9 cellular contexts compared by ENCODE assay signal in genomic region chr12:131452444-131452860, GRCh38.
A peak's percentile ranks its signal among the peaks of the same experiment; 100 is the strongest.
DNase-seq lines count a peak whose midpoint lies in the region; FAIRE-seq and TF ChIP-seq lines count a peak whose summit lies in the region.
"Had no signal": no experiment of that assay in that cellular context is flagged by ENCODE, and none has a peak within 500 bp of the region (broad histone marks: within the 10 kb centered on the region; RNA-seq: fewer than 3 reads in every experiment).

No MANE protein-coding gene starts in this region.

- DNase-seq in activated T-cell treated with anti-CD3 and anti-CD28 coated beads, Interleukin-2, amount 50 U/mL, for 48 hours = peak; percentile 49 to 59
- DNase-seq in activated T-cell treated with anti-CD3 and anti-CD28 coated beads, Interleukin-2, amount 50 U/mL, for 24 hours = no peak
- DNase-seq in NCI-H526 (lab: John Stamatoyannopoulos, UW) = peak; percentile 38 to 85
- peak; percentile 45 for DNase-seq in germinal center (ENCODE audit: low spot score)
- peak; percentile 18 for DNase-seq in stomach
- no peak for DNase-seq in glomerular visceral epithelial cell (ENCODE audit: extremely low spot score)
- DNase-seq in retina = no peak
- DNase-seq in kidney = no peak

- TF ChIP-seq EP300 in stomach (IDR thresholded peaks at IDR 0.05) = no peak

- H3K4me1 Mint-ChIP-seq in activated T-cell treated with anti-CD3 and anti-CD28 coated beads, Interleukin-2, amount 50 U/mL, for 24 hours (ENCODE audit: low read depth) = no peaks in the 10 kb centered on the region

- H3K36me3 ChIP-seq in stomach (no peaks in the 10 kb centered on the region), kidney (ENCODE audit: control insufficient read depth in 1 of 2, insufficient read depth in 2 of 2, low read length in 2 of 2) (no peaks in the 10 kb centered on the region)

- peak in 1 of 7 experiments; percentile 13 for TF ChIP-seq CTCF in stomach (IDR thresholded peaks at IDR 0.05)
- TF ChIP-seq CTCF in kidney (IDR thresholded peaks at IDR 0.05; ENCODE audit: borderline replicate concordance, extremely low read depth, insufficient read depth) = no peak

- TF ChIP-seq POLR2A in stomach (IDR thresholded peaks at IDR 0.05) = no peak

- peaks cover 0 to 20% (median 15%) of the 10 kb centered on the region in 4 donors for H3K9me3 ChIP-seq in stomach
- peaks cover 0 to 5% of the 10 kb centered on the region in 2 donors for H3K9me3 ChIP-seq in kidney (ENCODE audit: control insufficient read depth in 1 of 2, low read length in 2 of 2)

- peaks cover 0 to 28% (median 7%) of the 10 kb centered on the region in 3 donors for H3K27me3 ChIP-seq in stomach

- peaks cover 31% of the 10 kb centered on the region for H3K27me3 Mint-ChIP-seq in activated T-cell treated with anti-CD3 and anti-CD28 coated beads, Interleukin-2, amount 50 U/mL, for 24 hours

- no peak overlapping the region for H3K27ac Mint-ChIP-seq in activated T-cell treated with anti-CD3 and anti-CD28 coated beads, Interleukin-2, amount 50 U/mL, for 24 hours

- WGBS in stomach, 5 donors = 6 to 11% (median 6%) methylated on average over 8 to 10 of the region's 10 CpGs

- FAIRE-seq in kidney (lab: Jason Lieb, UNC) = no peak

- H3K4me3 ChIP-seq in stomach (no peak overlapping the region), kidney (ENCODE audit: low read length in 2 of 2) (no peak overlapping the region)
- H3K4me3 ChIP-seq: skin epidermis had no signal

- H3K9me3 Mint-ChIP-seq in activated T-cell treated with anti-CD3 and anti-CD28 coated beads, Interleukin-2, amount 50 U/mL, for 24 hours = peaks cover 11% of the 10 kb centered on the region

- H3K4me1 ChIP-seq in stomach (no peaks in the 10 kb centered on the region), kidney (ENCODE audit: control insufficient read depth in 1 of 2, insufficient read depth in 1 of 2, low read depth in 1 of 2, low read length in 2 of 2) (no peaks in the 10 kb centered on the region)

- no peak overlapping the region for H3K9ac ChIP-seq in kidney (ENCODE audit: low read length in 2 of 2)

- H3K36me3 Mint-ChIP-seq in activated T-cell treated with anti-CD3 and anti-CD28 coated beads, Interleukin-2, amount 50 U/mL, for 24 hours (ENCODE audit: low read depth) = no peaks in the 10 kb centered on the region

- no peak overlapping the region for H3K27ac ChIP-seq in stomach
- no peak overlapping the region for H3K27ac ChIP-seq in kidney (ENCODE audit: low read depth in 2 of 2, low read length in 2 of 2)
- H3K27ac ChIP-seq: skin epidermis had no signal

- no peak overlapping the region for H3K4me3 Mint-ChIP-seq in activated T-cell treated with anti-CD3 and anti-CD28 coated beads, Interleukin-2, amount 50 U/mL, for 24 hours

- intact Hi-C loops in stomach (cut with DNase I; ENCODE audit: low total_unique reads) (no loop called here), kidney (cut with DNase I) (no loop called here)

Comparison
In these comparisons a context has a peak if more than half of its experiments do, and no peak if none do; other contexts are left out.
1. DNase-seq: peak in activated T-cell treated with anti-CD3 and anti-CD28 coated beads, Interleukin-2, amount 50 U/mL, for 48 hours (2 of 2), NCI-H526 (2 of 2), germinal center (single experiment) and stomach (single experiment); none in activated T-cell treated with anti-CD3 and anti-CD28 coated beads, Interleukin-2, amount 50 U/mL, for 24 hours (single experiment), glomerular visceral epithelial cell (single experiment), retina (single experiment) and kidney (single experiment).